In genomic region chr19:42331333-42331732, GRCh38 we compare ENCODE assay signal across 2 cellular contexts. TPM values are rescaled to one million over a fixed set of nuclear protein-coding genes. Genes with fewer than 3 reads are reported as not detected.
"Had no signal": no experiment of that assay in that cellular context is flagged by ENCODE, and none has a peak within 500 bp of the region (broad histone marks: within the 10 kb centered on the region; RNA-seq: fewer than 3 reads in every experiment).

No MANE protein-coding gene starts in this region.

RNA-seq across cellular contexts. Expression of gene TMEM145, which starts 18.2 kb away (rescaled TPM):
- total RNA-seq: G401 had no signal

RNA-seq across cellular contexts. Expression of gene CNFN, which starts 58.8 kb away (rescaled TPM):
- total RNA-seq: GM12878 had no signal
